In the genomic region with DNA sequence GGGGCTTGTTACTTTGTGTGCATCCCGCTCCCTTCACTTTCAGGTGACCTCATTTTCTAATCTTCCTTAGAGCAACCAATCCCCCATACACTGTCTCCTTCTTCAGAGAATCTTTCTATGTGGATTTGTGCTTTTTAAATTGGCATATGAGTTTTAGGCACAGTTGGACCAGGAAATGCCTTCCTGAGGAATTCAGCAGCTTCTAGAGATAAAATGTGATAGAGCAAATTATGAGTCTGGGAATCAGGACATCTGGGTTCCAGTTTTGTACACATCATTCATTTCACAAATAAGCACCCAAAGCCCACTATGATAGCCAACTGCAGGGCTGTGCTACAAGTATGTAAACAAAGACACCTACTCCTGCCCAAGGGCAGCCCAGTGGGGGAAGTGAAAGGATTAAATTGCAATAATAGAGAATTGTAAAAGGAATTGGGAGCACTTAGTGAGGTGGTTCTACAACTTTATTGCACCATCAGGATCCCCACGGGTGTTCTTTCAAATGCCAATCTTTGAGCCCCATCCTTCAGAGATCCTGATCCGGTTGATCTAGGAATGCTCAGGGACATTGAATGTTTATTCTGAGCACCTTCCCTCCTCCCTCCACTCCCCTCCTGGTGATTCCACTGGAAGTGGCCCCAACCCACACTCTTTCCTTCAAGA, we compare ENCODE assay signal across 10 cellular contexts. TPM values are rescaled to one million over a fixed set of nuclear protein-coding genes. Genes with fewer than 3 reads are reported as not detected.
DNase-seq lines count a peak whose midpoint lies in the region; ATAC-seq and TF ChIP-seq lines count a peak whose summit lies in the region.
"Had no signal": no experiment of that assay in that cellular context is flagged by ENCODE, and none has a peak within 500 bp of the region (broad histone marks: within the 10 kb centered on the region; RNA-seq: fewer than 3 reads in every experiment).

No MANE protein-coding gene starts in this region.

- H3K36me3 ChIP-seq in KMS-11 (ENCODE audit: insufficient read depth), result peaks cover 3% of the 10 kb centered on the region; the same call in 1 of the 2 replicates
- H3K36me3 ChIP-seq in brain microvascular endothelial cell (replicated peaks), result no peaks in the 10 kb centered on the region
- H3K36me3 ChIP-seq in vagina, result no peaks in the 10 kb centered on the region

- peaks cover 0 to 35% (median 11%) of the 10 kb centered on the region in 3 donors for H3K36me3 Mint-ChIP-seq in naive thymus-derived CD8-positive, alpha-beta T cell

- no peaks in the 10 kb centered on the region; the same call in 1 of the 2 replicates for H3K79me2 ChIP-seq in KMS-11 (ENCODE audit: insufficient read depth, low read depth)

- no peak overlapping the region for H3K4me3 Mint-ChIP-seq in naive thymus-derived CD8-positive, alpha-beta T cell

- H3K27ac ChIP-seq in KMS-11 (peak overlapping the region; percentile 97; the same call in 1 of the 2 replicates), brain microvascular endothelial cell (peak overlapping the region; percentile 66), vagina (no peak overlapping the region)

- in situ Hi-C loops in brain microvascular endothelial cell (cut with HindIII; ENCODE audit: low pct_ligation_motif_present, low sequenced_read_pairs), result no loop called here

- no peaks in the 10 kb centered on the region for H3K9me3 ChIP-seq in vagina

- H3K27ac Mint-ChIP-seq in naive thymus-derived CD8-positive, alpha-beta T cell, result peak overlapping the region in 6 of 10 donors; percentile 8 to 85 (median 54)

- H3K4me1 Mint-ChIP-seq in naive thymus-derived CD8-positive, alpha-beta T cell, result peaks cover 13 to 43% (median 23%) of the 10 kb centered on the region in 4 donors

- no peaks in the 10 kb centered on the region for H4K20me1 ChIP-seq in KMS-11 (ENCODE audit: insufficient read depth)

- peaks cover 80% of the 10 kb centered on the region for H3K4me1 ChIP-seq in KMS-11 (ENCODE audit: low read depth, poor library complexity, severe bottlenecking)
- H3K4me1 ChIP-seq in vagina, result peaks cover 16% of the 10 kb centered on the region

- H3K4me3 ChIP-seq in KMS-11 (IDR thresholded peaks at IDR 0.05; ENCODE audit: insufficient read depth, low read depth, low read length) (no peak overlapping the region), brain microvascular endothelial cell (ENCODE audit: low read depth, low read length) (no peak overlapping the region), vagina (no peak overlapping the region)

- DNase-seq in DMS153 treated with DMSO at 0.1 percent for 48 hours (lab: John Stamatoyannopoulos, UW; ENCODE audit: unreplicated experiment), result peak; percentile 5
- no peak for DNase-seq in brain microvascular endothelial cell
- DNase-seq in naive thymus-derived CD8-positive, alpha-beta T cell, result no peak
- no peak for DNase-seq in vagina (ENCODE audit: extremely low spot score in 2 of 2)
- no peak for DNase-seq in HUDEP-2 (lab: John Stamatoyannopoulos, UW; ENCODE audit: unreplicated experiment in 76 of 76)
- DNase-seq in Kasumi-1 (lab: John Stamatoyannopoulos, UW), result no peak
- DNase-seq in central memory CD4-positive, alpha-beta T cell, result no peak
- DNase-seq: activated naive CD4-positive, alpha-beta T cell treated with anti-CD3 and anti-CD28 coated beads, Interleukin-2, amount 50 U/mL, for 16 hours; SIG-M5 had no signal

- TF ChIP-seq CTCF in KMS-11 (conservative IDR thresholded peaks at IDR 0.05; ENCODE audit: low read depth, low read length), result no peak
- TF ChIP-seq CTCF in brain microvascular endothelial cell (IDR thresholded peaks at IDR 0.05; ENCODE audit: low read depth, low read length, missing control alignments), result no peak
- no peak for TF ChIP-seq CTCF in vagina (IDR thresholded peaks at IDR 0.05)

- ATAC-seq in naive thymus-derived CD8-positive, alpha-beta T cell, result no peak

- H3K4me2 ChIP-seq in KMS-11, result peak overlapping the region; percentile 83; the same call in 1 of the 2 replicates

- H2AFZ ChIP-seq in KMS-11 (ENCODE audit: low read depth), result no peak overlapping the region

- POLR2A ChIA-PET in naive thymus-derived CD8-positive, alpha-beta T cell (lab: Charles Lee), result interaction anchor here (0.7 to 1.5 kb wide), 3 partner anchors 10 to 70 kb away, joined by 5 to 11 read pairs (median 5); no protein-coding TSS in a partner anchor

- H3K9me3 Mint-ChIP-seq in naive thymus-derived CD8-positive, alpha-beta T cell, result no peaks in the 10 kb centered on the region

- H3K27me3 ChIP-seq in KMS-11 (ENCODE audit: insufficient read depth, low read depth) (no peaks in the 10 kb centered on the region), brain microvascular endothelial cell (replicated peaks) (no peaks in the 10 kb centered on the region), vagina (no peaks in the 10 kb centered on the region)

- no peak for TF ChIP-seq POLR2A in vagina (IDR thresholded peaks at IDR 0.05)

- no peak overlapping the region; the same call in 1 of the 2 replicates for H3K9ac ChIP-seq in KMS-11

- intact Hi-C loops in vagina (cut with DNase I), result no loop called here

- no peaks in the 10 kb centered on the region for H3K27me3 Mint-ChIP-seq in naive thymus-derived CD8-positive, alpha-beta T cell

RNA-seq across cellular contexts. Expression of gene KCMF1, which starts 11.3 kb away (rescaled TPM):
- total RNA-seq in naive thymus-derived CD8-positive, alpha-beta T cell, result 10 to 100 TPM; 69.0 to 74.8 TPM
- polyA plus RNA-seq in naive thymus-derived CD8-positive, alpha-beta T cell, result 10 to 100 TPM; 13.3 to 30.2 (median 28.1) TPM
- 29.7 TPM for total RNA-seq in vagina

RNA-seq across cellular contexts. Expression of gene TMSB10, which starts 54.2 kb away (rescaled TPM):
- 1,000 to 10,000 TPM; 1,479 to 1,535 TPM for total RNA-seq in naive thymus-derived CD8-positive, alpha-beta T cell
- polyA plus RNA-seq in naive thymus-derived CD8-positive, alpha-beta T cell, result 1,000 to 10,000 TPM; 6,950 to 8,855 (median 7,882) TPM
- total RNA-seq in vagina, result 2,211 TPM
